In genomic region chr6:152330984-152331383, GRCh38 we compare ENCODE assay signal across 19 cellular contexts.
DNase-seq lines count a peak whose midpoint lies in the region; ATAC-seq, FAIRE-seq and TF ChIP-seq lines count a peak whose summit lies in the region.
"Had no signal": no experiment of that assay in that cellular context is flagged by ENCODE, and none has a peak within 500 bp of the region (broad histone marks: within the 10 kb centered on the region; RNA-seq: fewer than 3 reads in every experiment).

No MANE protein-coding gene starts in this region.

- intact Hi-C loops in MCF 10A (cut with micrococcal nuclease) (no loop called here), breast epithelium (cut with DNase I; ENCODE audit: low total_unique reads) (no loop called here)

- no peaks in the 10 kb centered on the region for H3K9me3 ChIP-seq in breast epithelium
- H3K9me3 ChIP-seq: BLaER1, HAP-1 had no signal

- no peak for ATAC-seq in HG03108 (IDR thresholded peaks at IDR 0.05; ENCODE audit: unreplicated experiment)
- ATAC-seq: GM12878, HepG2 had no signal

- H3K27ac ChIP-seq in breast epithelium (no peak overlapping the region), epithelial cell of prostate (no peak overlapping the region)
- H3K27ac ChIP-seq: BLaER1 had no signal

- FAIRE-seq in bronchial epithelial cell (lab: Jason Lieb, UNC): peak; percentile 47
- FAIRE-seq: GM12878, GM19239, HepG2 had no signal

- H3K4me1 ChIP-seq in breast epithelium: no peaks in the 10 kb centered on the region
- H3K4me1 ChIP-seq: BLaER1, HAP-1 had no signal

- TF ChIP-seq POLR2A in breast epithelium (IDR thresholded peaks at IDR 0.05): no peak

- TF ChIP-seq CTCF in MCF 10A (IDR thresholded peaks at IDR 0.05; ENCODE audit: unreplicated experiment) (no peak), breast epithelium (IDR thresholded peaks at IDR 0.05) (no peak), bronchial epithelial cell (IDR thresholded peaks at IDR 0.05; ENCODE audit: insufficient read depth, low read length, severe bottlenecking) (no peak)

- H3K4me3 ChIP-seq in breast epithelium: no peak overlapping the region
- no peak overlapping the region for H3K4me3 ChIP-seq in bronchial epithelial cell (ENCODE audit: low read depth, low read length)
- H3K4me3 ChIP-seq: BLaER1, GM12878, HAP-1 had no signal

- H3K27me3 Mint-ChIP-seq in MCF 10A (ENCODE audit: insufficient read depth, unreplicated experiment): no peaks in the 10 kb centered on the region
- H3K27me3 Mint-ChIP-seq: IgD-negative memory B cell had no signal

- H3K9me3 Mint-ChIP-seq in MCF 10A (ENCODE audit: unreplicated experiment): no peaks in the 10 kb centered on the region
- H3K9me3 Mint-ChIP-seq: CD14-positive monocyte; CD4-positive, alpha-beta memory T cell had no signal

- peak overlapping the region; percentile 20 for H3K27ac Mint-ChIP-seq in MCF 10A (ENCODE audit: low read depth, unreplicated experiment)
- H3K27ac Mint-ChIP-seq: CD4-positive, alpha-beta memory T cell; IgD-negative memory B cell had no signal

- no peak for DNase-seq in MCF 10A (ENCODE audit: unreplicated experiment)
- no peak for DNase-seq in breast epithelium (ENCODE audit: low spot score in 2 of 2)
- peak; percentile 70 for DNase-seq in bronchial epithelial cell (ENCODE audit: low read depth)
- DNase-seq in epithelial cell of prostate (ENCODE audit: low read depth, low spot score): peak; percentile 24
- no peak for DNase-seq in NCI-H1417 treated with DMSO at 0.1 percent for 48 hours (lab: John Stamatoyannopoulos, UW)
- DNase-seq in NCI-H345 (lab: John Stamatoyannopoulos, UW): no peak
- DNase-seq: 8988T; CD4-positive, alpha-beta memory T cell; DMS53; DND-41; EL had no signal

- POLR2A ChIA-PET in MCF 10A (lab: Yijun Ruan, JAX): interaction anchor here (0.8 to 1.0 kb wide), 2 partner anchors 10 to 928 kb away, joined by 3 read pairs; no protein-coding TSS in a partner anchor

- CTCF ChIA-PET in MCF 10A (lab: Yijun Ruan, JAX): interaction anchor here (0.5 to 3.6 kb wide), 3 partner anchors 9 to 241 kb away, joined by 3 to 27 read pairs (median 3); no protein-coding TSS in a partner anchor

- H3K4me3 Mint-ChIP-seq in MCF 10A (ENCODE audit: unreplicated experiment): no peak overlapping the region
- H3K4me3 Mint-ChIP-seq: CD14-positive monocyte; CD4-positive, alpha-beta memory T cell; IgD-negative memory B cell had no signal

- H3K4me1 Mint-ChIP-seq in MCF 10A (ENCODE audit: insufficient read depth, unreplicated experiment): peaks cover 5% of the 10 kb centered on the region
- H3K4me1 Mint-ChIP-seq: CD4-positive, alpha-beta memory T cell; IgD-negative memory B cell had no signal

- BruUV-seq in MCF 10A (replicated peaks; lab: Mats Ljungman, UMichigan): no TSS peak

- H3K36me3 ChIP-seq in breast epithelium: no peaks in the 10 kb centered on the region
- no peaks in the 10 kb centered on the region for H3K36me3 ChIP-seq in bronchial epithelial cell (ENCODE audit: control insufficient read depth, insufficient read depth, low read length)
- H3K36me3 ChIP-seq: BLaER1, HAP-1 had no signal

- H3K27me3 ChIP-seq in breast epithelium: no peaks in the 10 kb centered on the region
- no peaks in the 10 kb centered on the region for H3K27me3 ChIP-seq in bronchial epithelial cell (ENCODE audit: control insufficient read depth, insufficient read depth, low read length)
- H3K27me3 ChIP-seq: BLaER1 had no signal

- peaks cover 21% of the 10 kb centered on the region for H3K36me3 Mint-ChIP-seq in MCF 10A (ENCODE audit: insufficient read depth, unreplicated experiment)
- H3K36me3 Mint-ChIP-seq: CD4-positive, alpha-beta memory T cell; IgD-negative memory B cell had no signal

Comparison
In these comparisons a context has a peak if more than half of its experiments do, and no peak if none do; other contexts are left out.
1. DNase-seq: peak in bronchial epithelial cell (single experiment) and epithelial cell of prostate (single experiment); none in MCF 10A (single experiment), breast epithelium (0 of 2), NCI-H1417 treated with DMSO at 0.1 percent for 48 hours (single experiment) and NCI-H345 (single experiment).